8 cellular contexts compared by ENCODE assay signal in the genomic region with DNA sequence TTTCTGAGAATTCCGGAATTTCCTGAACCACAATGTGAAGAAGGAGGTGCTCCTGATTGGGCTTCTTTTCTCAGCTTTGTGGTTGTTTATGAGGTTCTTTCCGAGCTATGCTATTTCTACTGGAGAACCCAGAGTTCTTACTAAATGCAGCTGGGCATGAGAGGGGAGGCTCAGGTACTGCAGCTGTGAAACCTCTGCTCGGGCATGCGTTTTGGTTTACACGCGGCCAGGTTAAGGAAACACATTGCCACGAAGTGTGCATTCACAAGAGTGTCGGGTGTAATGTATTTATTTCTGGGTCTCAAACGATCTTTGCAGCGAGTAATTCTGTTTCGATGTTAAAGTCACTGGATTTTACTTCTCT. TPM values are rescaled to one million over a fixed set of nuclear protein-coding genes. Genes with fewer than 3 reads are reported as not detected.
A peak's percentile ranks its signal among the peaks of the same experiment; 100 is the strongest.
DNase-seq lines count a peak whose midpoint lies in the region; ATAC-seq, FAIRE-seq and TF ChIP-seq lines count a peak whose summit lies in the region.

No MANE protein-coding gene starts in this region.

- no peaks in the 10 kb centered on the region for H3K36me3 ChIP-seq in CD8-positive, alpha-beta T cell (ENCODE audit: insufficient read depth, low read length)
- peaks cover 9% of the 10 kb centered on the region for H3K36me3 ChIP-seq in bronchial epithelial cell (ENCODE audit: control insufficient read depth, insufficient read depth, low read length)

- no peak for TF ChIP-seq POLR2A in lower leg skin (IDR thresholded peaks at IDR 0.05)

- H3K9me3 Mint-ChIP-seq in CD8-positive, alpha-beta T cell = no peaks in the 10 kb centered on the region
- no peaks in the 10 kb centered on the region for H3K9me3 Mint-ChIP-seq in T-cell

- POLR2A ChIA-PET in CD8-positive, alpha-beta T cell (lab: Charles Lee) = interaction anchor here (1.1 to 1.2 kb wide), 2 partner anchors 26 to 31 kb away, joined by 3 to 5 read pairs; no protein-coding TSS in a partner anchor
- POLR2A ChIA-PET in T-cell (lab: Charles Lee) = interaction anchor here in 1 of 2 donors (0.7 kb wide), 2 partner anchors 11 to 48 kb away, joined by 3 to 4 read pairs; no protein-coding TSS in a partner anchor

- CTCF ChIA-PET in CD8-positive, alpha-beta T cell (lab: Charles Lee) = interaction anchor here (1.3 to 1.7 kb wide), 3 partner anchors 23 to 43 kb away, joined by 3 to 6 read pairs (median 6); no protein-coding TSS in a partner anchor
- CTCF ChIA-PET in T-cell (lab: Charles Lee) = interaction anchor here in 1 of 2 donors (0.6 to 0.8 kb wide), 2 partner anchors 20 to 49 kb away, joined by 3 read pairs; no protein-coding TSS in a partner anchor

- peak; percentile 12 for ATAC-seq in CD8-positive, alpha-beta T cell
- ATAC-seq in GM19351 (IDR thresholded peaks at IDR 0.05; ENCODE audit: unreplicated experiment) = peak; percentile 26
- peak; percentile 41 for ATAC-seq in HG03354 (IDR thresholded peaks at IDR 0.05; ENCODE audit: poor library complexity, severe bottlenecking, unreplicated experiment)
- peak; percentile 17 to 34 (median 21) for ATAC-seq in T-cell (replicated peaks in 1 of 4)

- no peaks in the 10 kb centered on the region for H3K27me3 Mint-ChIP-seq in CD8-positive, alpha-beta T cell (ENCODE audit: low read depth)
- H3K27me3 Mint-ChIP-seq in T-cell = no peaks in the 10 kb centered on the region

- peaks cover 27% of the 10 kb centered on the region for H3K4me1 ChIP-seq in CD8-positive, alpha-beta T cell (ENCODE audit: insufficient read depth, low read length)

- H3K27ac ChIP-seq in CD8-positive, alpha-beta T cell (ENCODE audit: low read depth, low read length) = peak overlapping the region; percentile 60

- H3K27ac Mint-ChIP-seq in CD8-positive, alpha-beta T cell = peak overlapping the region; percentile 93
- H3K27ac Mint-ChIP-seq in T-cell = peak overlapping the region; percentile 93 to 95

- DNase-seq in CD8-positive, alpha-beta T cell = peak in 6 of 7 experiments; percentile 13 to 54 (median 26)
- peak in 30 of 34 experiments; percentile 6 to 51 (median 29) for DNase-seq in T-cell
- DNase-seq in bronchial epithelial cell (ENCODE audit: low read depth) = peak; percentile 34
- no peak for DNase-seq in lower leg skin (ENCODE audit: low spot score in 2 of 2)
- peak; percentile 18 for DNase-seq in stimulated activated CD8-positive, alpha-beta memory T cell treated with anti-CD3 and anti-CD28 coated beads, Interleukin-7, amount 100 ng/mL, for 24 hours (ENCODE audit: low read depth)
- no peak for DNase-seq in occipital lobe (lab: John Stamatoyannopoulos, UW)

- intact Hi-C loops in CD8-positive, alpha-beta T cell (cut with DNase I, micrococcal nuclease) = loop anchor here in 1 of 2 experiments (1.0 kb wide), 1 partner anchor 51 kb away; a partner anchor contains a TSS
- intact Hi-C loops in lower leg skin (cut with DNase I; ENCODE audit: low total_unique reads) = no loop called here

- H3K4me3 ChIP-seq in CD8-positive, alpha-beta T cell (ENCODE audit: low read depth, low read length) = peak overlapping the region; percentile 86
- H3K4me3 ChIP-seq in bronchial epithelial cell (ENCODE audit: low read depth, low read length) (peak overlapping the region; percentile 46), lower leg skin (ENCODE audit: low read depth, poor library complexity, severe bottlenecking) (peak overlapping the region; percentile 94)

- no peak for TF ChIP-seq CTCF in CD8-positive, alpha-beta T cell (IDR thresholded peaks at IDR 0.05)
- TF ChIP-seq CTCF in bronchial epithelial cell (IDR thresholded peaks at IDR 0.05; ENCODE audit: insufficient read depth, low read length, severe bottlenecking) (no peak), lower leg skin (IDR thresholded peaks at IDR 0.05) (no peak)

- H3K4me1 Mint-ChIP-seq in CD8-positive, alpha-beta T cell (ENCODE audit: low read depth) = peaks cover 37% of the 10 kb centered on the region
- H3K4me1 Mint-ChIP-seq in T-cell = peaks cover 33 to 43% (median 38%) of the 10 kb centered on the region in 3 donors

- FAIRE-seq in bronchial epithelial cell (lab: Jason Lieb, UNC) = no peak

- H3K9me3 ChIP-seq in CD8-positive, alpha-beta T cell (ENCODE audit: low read length) = no peaks in the 10 kb centered on the region

- no peaks in the 10 kb centered on the region for H3K27me3 ChIP-seq in CD8-positive, alpha-beta T cell (ENCODE audit: insufficient read depth, low read length)
- H3K27me3 ChIP-seq in bronchial epithelial cell (ENCODE audit: control insufficient read depth, insufficient read depth, low read length) = peaks cover 1% of the 10 kb centered on the region

- peak overlapping the region; percentile 95 for H3K4me3 Mint-ChIP-seq in CD8-positive, alpha-beta T cell
- H3K4me3 Mint-ChIP-seq in T-cell = peak overlapping the region; percentile 93 to 100 (median 97)

- 1 to 3% methylated on average over 11 of the region's 11 CpGs for WGBS in lower leg skin, 2 donors

- H3K36me3 Mint-ChIP-seq in CD8-positive, alpha-beta T cell = peaks cover 31% of the 10 kb centered on the region
- peaks cover 25% of the 10 kb centered on the region for H3K36me3 Mint-ChIP-seq in T-cell

RNA-seq across cellular contexts. Expression of a gene that starts 0.7 kb away (rescaled TPM):
- total RNA-seq in CD8-positive, alpha-beta T cell = 1 to 10 TPM; 6.4 TPM
- total RNA-seq in T-cell (10 to 100 TPM in 4 of 5 donors, 1 to 10 TPM in 1; 9.4 to 15.1 (median 11.2) TPM), bronchial epithelial cell (4.5 and 19.2 TPM in 2 replicates), lower leg skin (1 to 10 TPM in 3 of 4 donors, under 1 TPM in 1; 0.78 to 2.7 (median 1.3) TPM), occipital lobe (67.1 TPM)

RNA-seq across cellular contexts. Expression of a gene that starts 51.6 kb away (rescaled TPM):
- total RNA-seq in CD8-positive, alpha-beta T cell = under 1 TPM in 1 of 2 experiments, not detected in 1; 0.14 TPM
- under 1 TPM; 0.12 to 0.39 (median 0.26) TPM for total RNA-seq in T-cell
- total RNA-seq in bronchial epithelial cell = under 0.01 and 1.8 TPM in 2 replicates
- total RNA-seq in lower leg skin = 1 to 10 TPM in 2 of 4 donors, under 1 TPM in 2; 0.46 to 1.3 (median 0.82) TPM
- 8.6 TPM for total RNA-seq in occipital lobe

Comparison
In these comparisons a context has a peak if more than half of its experiments do, and no peak if none do; other contexts are left out.
1. DNase-seq: peak in CD8-positive, alpha-beta T cell (6 of 7), T-cell (30 of 34), bronchial epithelial cell (single experiment) and stimulated activated CD8-positive, alpha-beta memory T cell treated with anti-CD3 and anti-CD28 coated beads, Interleukin-7, amount 100 ng/mL, for 24 hours (single experiment); none in lower leg skin (0 of 2) and occipital lobe (single experiment).
2. Peak in every context shown above with its lines, with median percentiles within 50 percentile points of each other: ATAC-seq and H3K4me3 ChIP-seq.